1 cellular context compared by ENCODE assay signal in the genomic region with DNA sequence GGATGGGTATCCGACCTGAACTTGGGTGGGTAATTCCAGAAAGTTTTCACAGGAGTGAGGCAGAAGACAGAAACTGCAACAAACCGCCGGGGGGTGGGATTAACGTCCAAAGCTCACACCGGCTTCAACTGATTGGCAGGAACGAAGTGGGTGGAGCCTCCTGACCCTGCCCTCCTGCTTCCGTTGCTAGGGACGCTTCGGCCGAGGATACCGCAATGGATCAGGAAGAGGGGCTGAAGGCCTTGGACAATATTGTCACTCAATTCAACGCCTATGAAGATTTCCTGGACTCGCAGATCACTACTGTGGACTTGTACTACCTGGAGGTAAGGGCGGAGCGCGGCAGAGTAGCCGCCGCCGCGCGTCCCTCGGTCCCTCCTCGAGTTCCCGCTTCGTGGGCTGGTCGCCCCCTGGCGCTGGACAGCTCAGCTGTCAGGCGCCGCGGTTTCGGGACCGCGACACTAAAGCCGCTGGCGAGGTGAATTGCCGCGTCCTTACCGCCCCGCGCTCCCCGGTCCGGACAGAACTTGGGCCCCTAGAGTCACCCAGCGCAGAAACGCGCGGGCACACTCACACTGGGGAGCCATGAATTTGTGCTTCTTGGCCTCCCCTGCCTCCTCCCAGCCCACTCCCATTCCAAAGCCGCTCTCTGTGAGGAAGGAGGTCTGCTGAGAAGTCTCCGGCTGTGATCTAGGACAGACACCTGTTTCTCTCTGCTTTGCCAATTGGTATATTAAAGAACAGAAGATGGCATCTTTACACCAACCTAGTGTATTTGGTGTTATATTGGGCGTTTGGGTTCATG.
TF ChIP-seq lines count a peak whose summit lies in the region.

A gene (plus strand): TSS at position 177 of the 805 bp plus-strand sequence.

TF ChIP-seq in HEK293, 187 proteins besides CTCF, POLR2A, EP300 and RAD21 (continued from another document and continues in another):
- TF ChIP-seq, protein P1, sequence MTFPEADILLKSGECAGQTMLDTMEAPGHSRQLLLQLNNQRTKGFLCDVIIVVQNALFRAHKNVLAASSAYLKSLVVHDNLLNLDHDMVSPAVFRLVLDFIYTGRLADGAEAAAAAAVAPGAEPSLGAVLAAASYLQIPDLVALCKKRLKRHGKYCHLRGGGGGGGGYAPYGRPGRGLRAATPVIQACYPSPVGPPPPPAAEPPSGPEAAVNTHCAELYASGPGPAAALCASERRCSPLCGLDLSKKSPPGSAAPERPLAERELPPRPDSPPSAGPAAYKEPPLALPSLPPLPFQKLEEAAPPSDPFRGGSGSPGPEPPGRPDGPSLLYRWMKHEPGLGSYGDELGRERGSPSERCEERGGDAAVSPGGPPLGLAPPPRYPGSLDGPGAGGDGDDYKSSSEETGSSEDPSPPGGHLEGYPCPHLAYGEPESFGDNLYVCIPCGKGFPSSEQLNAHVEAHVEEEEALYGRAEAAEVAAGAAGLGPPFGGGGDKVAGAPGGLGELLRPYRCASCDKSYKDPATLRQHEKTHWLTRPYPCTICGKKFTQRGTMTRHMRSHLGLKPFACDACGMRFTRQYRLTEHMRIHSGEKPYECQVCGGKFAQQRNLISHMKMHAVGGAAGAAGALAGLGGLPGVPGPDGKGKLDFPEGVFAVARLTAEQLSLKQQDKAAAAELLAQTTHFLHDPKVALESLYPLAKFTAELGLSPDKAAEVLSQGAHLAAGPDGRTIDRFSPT (tag by site-specific recombination; IDR thresholded peaks at IDR 0.05) = no peak
- TF ChIP-seq, protein P2, sequence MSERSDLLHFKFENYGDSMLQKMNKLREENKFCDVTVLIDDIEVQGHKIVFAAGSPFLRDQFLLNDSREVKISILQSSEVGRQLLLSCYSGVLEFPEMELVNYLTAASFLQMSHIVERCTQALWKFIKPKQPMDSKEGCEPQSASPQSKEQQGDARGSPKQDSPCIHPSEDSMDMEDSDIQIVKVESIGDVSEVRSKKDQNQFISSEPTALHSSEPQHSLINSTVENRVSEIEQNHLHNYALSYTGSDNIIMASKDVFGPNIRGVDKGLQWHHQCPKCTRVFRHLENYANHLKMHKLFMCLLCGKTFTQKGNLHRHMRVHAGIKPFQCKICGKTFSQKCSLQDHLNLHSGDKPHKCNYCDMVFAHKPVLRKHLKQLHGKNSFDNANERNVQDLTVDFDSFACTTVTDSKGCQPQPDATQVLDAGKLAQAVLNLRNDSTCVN (tag by site-specific recombination; optimal IDR thresholded peaks at IDR 0.05) = peak; percentile 79
- TF ChIP-seq, protein P3, sequence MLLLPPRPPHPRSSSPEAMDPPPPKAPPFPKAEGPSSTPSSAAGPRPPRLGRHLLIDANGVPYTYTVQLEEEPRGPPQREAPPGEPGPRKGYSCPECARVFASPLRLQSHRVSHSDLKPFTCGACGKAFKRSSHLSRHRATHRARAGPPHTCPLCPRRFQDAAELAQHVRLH (tag by site-specific recombination; IDR thresholded peaks at IDR 0.05) = no peak
- TF ChIP-seq SCRT1 (tag by site-specific recombination; IDR thresholded peaks at IDR 0.05; ENCODE audit: borderline replicate concordance) = peak; percentile 65; the same call in 1 of the 2 replicates
- TF ChIP-seq ZNF600 (tag by site-specific recombination; IDR thresholded peaks at IDR 0.05) = peak; percentile 32; the same call in 1 of the 2 replicates
- TF ChIP-seq, protein P4, sequence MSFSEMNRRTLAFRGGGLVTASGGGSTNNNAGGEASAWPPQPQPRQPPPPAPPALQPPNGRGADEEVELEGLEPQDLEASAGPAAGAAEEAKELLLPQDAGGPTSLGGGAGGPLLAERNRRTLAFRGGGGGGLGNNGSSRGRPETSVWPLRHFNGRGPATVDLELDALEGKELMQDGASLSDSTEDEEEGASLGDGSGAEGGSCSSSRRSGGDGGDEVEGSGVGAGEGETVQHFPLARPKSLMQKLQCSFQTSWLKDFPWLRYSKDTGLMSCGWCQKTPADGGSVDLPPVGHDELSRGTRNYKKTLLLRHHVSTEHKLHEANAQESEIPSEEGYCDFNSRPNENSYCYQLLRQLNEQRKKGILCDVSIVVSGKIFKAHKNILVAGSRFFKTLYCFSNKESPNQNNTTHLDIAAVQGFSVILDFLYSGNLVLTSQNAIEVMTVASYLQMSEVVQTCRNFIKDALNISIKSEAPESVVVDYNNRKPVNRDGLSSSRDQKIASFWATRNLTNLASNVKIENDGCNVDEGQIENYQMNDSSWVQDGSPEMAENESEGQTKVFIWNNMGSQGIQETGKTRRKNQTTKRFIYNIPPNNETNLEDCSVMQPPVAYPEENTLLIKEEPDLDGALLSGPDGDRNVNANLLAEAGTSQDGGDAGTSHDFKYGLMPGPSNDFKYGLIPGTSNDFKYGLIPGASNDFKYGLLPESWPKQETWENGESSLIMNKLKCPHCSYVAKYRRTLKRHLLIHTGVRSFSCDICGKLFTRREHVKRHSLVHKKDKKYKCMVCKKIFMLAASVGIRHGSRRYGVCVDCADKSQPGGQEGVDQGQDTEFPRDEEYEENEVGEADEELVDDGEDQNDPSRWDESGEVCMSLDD (tag by site-specific recombination; IDR thresholded peaks at IDR 0.05) = no peak
- TF ChIP-seq ZNF596 (tag by site-specific recombination; IDR thresholded peaks at IDR 0.05) = no peak
- no peak for TF ChIP-seq ZNF610 (tag by site-specific recombination; IDR thresholded peaks at IDR 0.05; ENCODE audit: borderline replicate concordance)
- TF ChIP-seq, protein P5, sequence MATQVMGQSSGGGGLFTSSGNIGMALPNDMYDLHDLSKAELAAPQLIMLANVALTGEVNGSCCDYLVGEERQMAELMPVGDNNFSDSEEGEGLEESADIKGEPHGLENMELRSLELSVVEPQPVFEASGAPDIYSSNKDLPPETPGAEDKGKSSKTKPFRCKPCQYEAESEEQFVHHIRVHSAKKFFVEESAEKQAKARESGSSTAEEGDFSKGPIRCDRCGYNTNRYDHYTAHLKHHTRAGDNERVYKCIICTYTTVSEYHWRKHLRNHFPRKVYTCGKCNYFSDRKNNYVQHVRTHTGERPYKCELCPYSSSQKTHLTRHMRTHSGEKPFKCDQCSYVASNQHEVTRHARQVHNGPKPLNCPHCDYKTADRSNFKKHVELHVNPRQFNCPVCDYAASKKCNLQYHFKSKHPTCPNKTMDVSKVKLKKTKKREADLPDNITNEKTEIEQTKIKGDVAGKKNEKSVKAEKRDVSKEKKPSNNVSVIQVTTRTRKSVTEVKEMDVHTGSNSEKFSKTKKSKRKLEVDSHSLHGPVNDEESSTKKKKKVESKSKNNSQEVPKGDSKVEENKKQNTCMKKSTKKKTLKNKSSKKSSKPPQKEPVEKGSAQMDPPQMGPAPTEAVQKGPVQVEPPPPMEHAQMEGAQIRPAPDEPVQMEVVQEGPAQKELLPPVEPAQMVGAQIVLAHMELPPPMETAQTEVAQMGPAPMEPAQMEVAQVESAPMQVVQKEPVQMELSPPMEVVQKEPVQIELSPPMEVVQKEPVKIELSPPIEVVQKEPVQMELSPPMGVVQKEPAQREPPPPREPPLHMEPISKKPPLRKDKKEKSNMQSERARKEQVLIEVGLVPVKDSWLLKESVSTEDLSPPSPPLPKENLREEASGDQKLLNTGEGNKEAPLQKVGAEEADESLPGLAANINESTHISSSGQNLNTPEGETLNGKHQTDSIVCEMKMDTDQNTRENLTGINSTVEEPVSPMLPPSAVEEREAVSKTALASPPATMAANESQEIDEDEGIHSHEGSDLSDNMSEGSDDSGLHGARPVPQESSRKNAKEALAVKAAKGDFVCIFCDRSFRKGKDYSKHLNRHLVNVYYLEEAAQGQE (tag by site-specific recombination; IDR thresholded peaks at IDR 0.05) = peak; percentile 96
- TF ChIP-seq SP2 (tag by site-specific recombination; IDR thresholded peaks at IDR 0.05) = peak; percentile 60
- TF ChIP-seq ZNF394 (tag by site-specific recombination; IDR thresholded peaks at IDR 0.05; ENCODE audit: borderline replicate concordance) = peak; percentile 43; the same call in 1 of the 2 replicates
- TF ChIP-seq, protein P6, sequence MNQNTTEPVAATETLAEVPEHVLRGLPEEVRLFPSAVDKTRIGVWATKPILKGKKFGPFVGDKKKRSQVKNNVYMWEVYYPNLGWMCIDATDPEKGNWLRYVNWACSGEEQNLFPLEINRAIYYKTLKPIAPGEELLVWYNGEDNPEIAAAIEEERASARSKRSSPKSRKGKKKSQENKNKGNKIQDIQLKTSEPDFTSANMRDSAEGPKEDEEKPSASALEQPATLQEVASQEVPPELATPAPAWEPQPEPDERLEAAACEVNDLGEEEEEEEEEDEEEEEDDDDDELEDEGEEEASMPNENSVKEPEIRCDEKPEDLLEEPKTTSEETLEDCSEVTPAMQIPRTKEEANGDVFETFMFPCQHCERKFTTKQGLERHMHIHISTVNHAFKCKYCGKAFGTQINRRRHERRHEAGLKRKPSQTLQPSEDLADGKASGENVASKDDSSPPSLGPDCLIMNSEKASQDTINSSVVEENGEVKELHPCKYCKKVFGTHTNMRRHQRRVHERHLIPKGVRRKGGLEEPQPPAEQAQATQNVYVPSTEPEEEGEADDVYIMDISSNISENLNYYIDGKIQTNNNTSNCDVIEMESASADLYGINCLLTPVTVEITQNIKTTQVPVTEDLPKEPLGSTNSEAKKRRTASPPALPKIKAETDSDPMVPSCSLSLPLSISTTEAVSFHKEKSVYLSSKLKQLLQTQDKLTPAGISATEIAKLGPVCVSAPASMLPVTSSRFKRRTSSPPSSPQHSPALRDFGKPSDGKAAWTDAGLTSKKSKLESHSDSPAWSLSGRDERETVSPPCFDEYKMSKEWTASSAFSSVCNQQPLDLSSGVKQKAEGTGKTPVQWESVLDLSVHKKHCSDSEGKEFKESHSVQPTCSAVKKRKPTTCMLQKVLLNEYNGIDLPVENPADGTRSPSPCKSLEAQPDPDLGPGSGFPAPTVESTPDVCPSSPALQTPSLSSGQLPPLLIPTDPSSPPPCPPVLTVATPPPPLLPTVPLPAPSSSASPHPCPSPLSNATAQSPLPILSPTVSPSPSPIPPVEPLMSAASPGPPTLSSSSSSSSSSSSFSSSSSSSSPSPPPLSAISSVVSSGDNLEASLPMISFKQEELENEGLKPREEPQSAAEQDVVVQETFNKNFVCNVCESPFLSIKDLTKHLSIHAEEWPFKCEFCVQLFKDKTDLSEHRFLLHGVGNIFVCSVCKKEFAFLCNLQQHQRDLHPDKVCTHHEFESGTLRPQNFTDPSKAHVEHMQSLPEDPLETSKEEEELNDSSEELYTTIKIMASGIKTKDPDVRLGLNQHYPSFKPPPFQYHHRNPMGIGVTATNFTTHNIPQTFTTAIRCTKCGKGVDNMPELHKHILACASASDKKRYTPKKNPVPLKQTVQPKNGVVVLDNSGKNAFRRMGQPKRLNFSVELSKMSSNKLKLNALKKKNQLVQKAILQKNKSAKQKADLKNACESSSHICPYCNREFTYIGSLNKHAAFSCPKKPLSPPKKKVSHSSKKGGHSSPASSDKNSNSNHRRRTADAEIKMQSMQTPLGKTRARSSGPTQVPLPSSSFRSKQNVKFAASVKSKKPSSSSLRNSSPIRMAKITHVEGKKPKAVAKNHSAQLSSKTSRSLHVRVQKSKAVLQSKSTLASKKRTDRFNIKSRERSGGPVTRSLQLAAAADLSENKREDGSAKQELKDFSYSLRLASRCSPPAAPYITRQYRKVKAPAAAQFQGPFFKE (tag by site-specific recombination; IDR thresholded peaks at IDR 0.05; ENCODE audit: borderline replicate concordance) = no peak
- no peak for TF ChIP-seq ZNF155 (tag by site-specific recombination; IDR thresholded peaks at IDR 0.05)
- no peak for TF ChIP-seq ZNF24 (tag by site-specific recombination; IDR thresholded peaks at IDR 0.05)
- TF ChIP-seq, protein P7, sequence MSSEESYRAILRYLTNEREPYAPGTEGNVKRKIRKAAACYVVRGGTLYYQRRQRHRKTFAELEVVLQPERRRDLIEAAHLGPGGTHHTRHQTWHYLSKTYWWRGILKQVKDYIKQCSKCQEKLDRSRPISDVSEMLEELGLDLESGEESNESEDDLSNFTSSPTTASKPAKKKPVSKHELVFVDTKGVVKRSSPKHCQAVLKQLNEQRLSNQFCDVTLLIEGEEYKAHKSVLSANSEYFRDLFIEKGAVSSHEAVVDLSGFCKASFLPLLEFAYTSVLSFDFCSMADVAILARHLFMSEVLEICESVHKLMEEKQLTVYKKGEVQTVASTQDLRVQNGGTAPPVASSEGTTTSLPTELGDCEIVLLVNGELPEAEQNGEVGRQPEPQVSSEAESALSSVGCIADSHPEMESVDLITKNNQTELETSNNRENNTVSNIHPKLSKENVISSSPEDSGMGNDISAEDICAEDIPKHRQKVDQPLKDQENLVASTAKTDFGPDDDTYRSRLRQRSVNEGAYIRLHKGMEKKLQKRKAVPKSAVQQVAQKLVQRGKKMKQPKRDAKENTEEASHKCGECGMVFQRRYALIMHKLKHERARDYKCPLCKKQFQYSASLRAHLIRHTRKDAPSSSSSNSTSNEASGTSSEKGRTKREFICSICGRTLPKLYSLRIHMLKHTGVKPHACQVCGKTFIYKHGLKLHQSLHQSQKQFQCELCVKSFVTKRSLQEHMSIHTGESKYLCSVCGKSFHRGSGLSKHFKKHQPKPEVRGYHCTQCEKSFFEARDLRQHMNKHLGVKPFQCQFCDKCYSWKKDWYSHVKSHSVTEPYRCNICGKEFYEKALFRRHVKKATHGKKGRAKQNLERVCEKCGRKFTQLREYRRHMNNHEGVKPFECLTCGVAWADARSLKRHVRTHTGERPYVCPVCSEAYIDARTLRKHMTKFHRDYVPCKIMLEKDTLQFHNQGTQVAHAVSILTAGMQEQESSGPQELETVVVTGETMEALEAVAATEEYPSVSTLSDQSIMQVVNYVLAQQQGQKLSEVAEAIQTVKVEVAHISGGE (tag by site-specific recombination; conservative IDR thresholded peaks at IDR 0.05; ENCODE audit: low read depth) = peak; percentile 45; the same call in 1 of the 2 replicates
- 0 out of 2 replicates have a peak, but pooled peaks have one; percentile 9 for TF ChIP-seq ZSCAN30 (tag by site-specific recombination; IDR thresholded peaks at IDR 0.05)
- TF ChIP-seq, protein P8, sequence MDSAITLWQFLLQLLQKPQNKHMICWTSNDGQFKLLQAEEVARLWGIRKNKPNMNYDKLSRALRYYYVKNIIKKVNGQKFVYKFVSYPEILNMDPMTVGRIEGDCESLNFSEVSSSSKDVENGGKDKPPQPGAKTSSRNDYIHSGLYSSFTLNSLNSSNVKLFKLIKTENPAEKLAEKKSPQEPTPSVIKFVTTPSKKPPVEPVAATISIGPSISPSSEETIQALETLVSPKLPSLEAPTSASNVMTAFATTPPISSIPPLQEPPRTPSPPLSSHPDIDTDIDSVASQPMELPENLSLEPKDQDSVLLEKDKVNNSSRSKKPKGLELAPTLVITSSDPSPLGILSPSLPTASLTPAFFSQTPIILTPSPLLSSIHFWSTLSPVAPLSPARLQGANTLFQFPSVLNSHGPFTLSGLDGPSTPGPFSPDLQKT (IDR thresholded peaks at IDR 0.05; ENCODE audit: borderline replicate concordance, low read depth, low read length) = no peak
